In the genomic region with DNA sequence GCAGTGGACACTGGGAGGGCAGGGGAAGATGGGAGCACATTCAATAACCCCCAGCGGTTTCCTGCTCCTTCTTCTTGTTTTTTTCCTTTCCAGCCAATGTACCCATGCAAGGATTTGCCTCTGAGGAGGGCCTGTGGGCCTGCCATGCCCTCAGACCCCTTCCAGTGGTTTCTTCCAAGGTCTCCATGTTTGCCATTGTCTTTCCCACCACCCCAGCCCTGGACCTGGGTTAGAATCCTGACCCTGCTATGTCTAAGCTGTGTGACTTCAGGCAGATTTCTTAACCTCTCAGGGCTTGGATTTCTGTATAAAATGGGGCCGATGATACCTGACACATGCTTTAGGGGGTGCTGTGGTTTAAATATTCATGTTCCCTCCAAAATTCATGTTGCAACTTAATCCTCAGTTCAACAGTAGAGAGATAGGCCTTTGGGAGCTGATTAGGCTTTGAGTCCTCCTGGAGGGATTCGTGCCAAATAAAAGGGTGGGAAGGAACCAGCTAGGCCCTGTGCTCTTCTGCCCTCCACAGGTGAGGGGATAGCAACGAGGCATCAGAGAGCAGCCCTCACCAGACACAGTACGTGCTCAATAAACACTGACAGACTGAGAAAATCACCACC, we compare ENCODE assay signal across 2 cellular contexts.
TF ChIP-seq lines count a peak whose summit lies in the region.

No MANE protein-coding gene starts in this region.

TF ChIP-seq in HepG2, 621 proteins besides CTCF, POLR2A, EP300 and RAD21 (continued from another document and continues in another):
- TF ChIP-seq ZNF160 (CRISPR knock-in tag; IDR thresholded peaks at IDR 0.05): no peak
- TF ChIP-seq MBNL3 (CRISPR knock-in tag; conservative IDR thresholded peaks at IDR 0.05): no peak
- peak; percentile 15 for TF ChIP-seq IKZF4 (CRISPR knock-in tag; IDR thresholded peaks at IDR 0.05; ENCODE audit: borderline replicate concordance, low read depth, not compliant biosample characterization)
- TF ChIP-seq ZNF263 (CRISPR knock-in tag; IDR thresholded peaks at IDR 0.05): no peak
- no peak for TF ChIP-seq RAD51 (IDR thresholded peaks at IDR 0.05; ENCODE audit: borderline replicate concordance)
- TF ChIP-seq ZNF354B (CRISPR knock-in tag; IDR thresholded peaks at IDR 0.05): 0 out of 2 replicates have a peak, but pooled peaks have one; percentile 27
- TF ChIP-seq, protein P1, sequence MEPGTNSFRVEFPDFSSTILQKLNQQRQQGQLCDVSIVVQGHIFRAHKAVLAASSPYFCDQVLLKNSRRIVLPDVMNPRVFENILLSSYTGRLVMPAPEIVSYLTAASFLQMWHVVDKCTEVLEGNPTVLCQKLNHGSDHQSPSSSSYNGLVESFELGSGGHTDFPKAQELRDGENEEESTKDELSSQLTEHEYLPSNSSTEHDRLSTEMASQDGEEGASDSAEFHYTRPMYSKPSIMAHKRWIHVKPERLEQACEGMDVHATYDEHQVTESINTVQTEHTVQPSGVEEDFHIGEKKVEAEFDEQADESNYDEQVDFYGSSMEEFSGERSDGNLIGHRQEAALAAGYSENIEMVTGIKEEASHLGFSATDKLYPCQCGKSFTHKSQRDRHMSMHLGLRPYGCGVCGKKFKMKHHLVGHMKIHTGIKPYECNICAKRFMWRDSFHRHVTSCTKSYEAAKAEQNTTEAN (CRISPR knock-in tag; conservative IDR thresholded peaks at IDR 0.05): no peak
- TF ChIP-seq ZSCAN29 (CRISPR knock-in tag; conservative IDR thresholded peaks at IDR 0.05): 0 out of 2 replicates have a peak, but pooled peaks have one; percentile 0
- TF ChIP-seq MZF1 (CRISPR knock-in tag; IDR thresholded peaks at IDR 0.05; ENCODE audit: borderline replicate concordance): no peak
- TF ChIP-seq ZFP82 (CRISPR knock-in tag; IDR thresholded peaks at IDR 0.05; ENCODE audit: borderline replicate concordance): no peak
- TF ChIP-seq ZMYM3 (CRISPR knock-in tag; IDR thresholded peaks at IDR 0.05): peak; percentile 94
- peak; percentile 43; the same call in 1 of the 2 replicates for TF ChIP-seq ARID2 (CRISPR knock-in tag; IDR thresholded peaks at IDR 0.05; ENCODE audit: borderline replicate concordance)
- no peak for TF ChIP-seq ELF3 (CRISPR knock-in tag; IDR thresholded peaks at IDR 0.05)
- TF ChIP-seq, protein P2, sequence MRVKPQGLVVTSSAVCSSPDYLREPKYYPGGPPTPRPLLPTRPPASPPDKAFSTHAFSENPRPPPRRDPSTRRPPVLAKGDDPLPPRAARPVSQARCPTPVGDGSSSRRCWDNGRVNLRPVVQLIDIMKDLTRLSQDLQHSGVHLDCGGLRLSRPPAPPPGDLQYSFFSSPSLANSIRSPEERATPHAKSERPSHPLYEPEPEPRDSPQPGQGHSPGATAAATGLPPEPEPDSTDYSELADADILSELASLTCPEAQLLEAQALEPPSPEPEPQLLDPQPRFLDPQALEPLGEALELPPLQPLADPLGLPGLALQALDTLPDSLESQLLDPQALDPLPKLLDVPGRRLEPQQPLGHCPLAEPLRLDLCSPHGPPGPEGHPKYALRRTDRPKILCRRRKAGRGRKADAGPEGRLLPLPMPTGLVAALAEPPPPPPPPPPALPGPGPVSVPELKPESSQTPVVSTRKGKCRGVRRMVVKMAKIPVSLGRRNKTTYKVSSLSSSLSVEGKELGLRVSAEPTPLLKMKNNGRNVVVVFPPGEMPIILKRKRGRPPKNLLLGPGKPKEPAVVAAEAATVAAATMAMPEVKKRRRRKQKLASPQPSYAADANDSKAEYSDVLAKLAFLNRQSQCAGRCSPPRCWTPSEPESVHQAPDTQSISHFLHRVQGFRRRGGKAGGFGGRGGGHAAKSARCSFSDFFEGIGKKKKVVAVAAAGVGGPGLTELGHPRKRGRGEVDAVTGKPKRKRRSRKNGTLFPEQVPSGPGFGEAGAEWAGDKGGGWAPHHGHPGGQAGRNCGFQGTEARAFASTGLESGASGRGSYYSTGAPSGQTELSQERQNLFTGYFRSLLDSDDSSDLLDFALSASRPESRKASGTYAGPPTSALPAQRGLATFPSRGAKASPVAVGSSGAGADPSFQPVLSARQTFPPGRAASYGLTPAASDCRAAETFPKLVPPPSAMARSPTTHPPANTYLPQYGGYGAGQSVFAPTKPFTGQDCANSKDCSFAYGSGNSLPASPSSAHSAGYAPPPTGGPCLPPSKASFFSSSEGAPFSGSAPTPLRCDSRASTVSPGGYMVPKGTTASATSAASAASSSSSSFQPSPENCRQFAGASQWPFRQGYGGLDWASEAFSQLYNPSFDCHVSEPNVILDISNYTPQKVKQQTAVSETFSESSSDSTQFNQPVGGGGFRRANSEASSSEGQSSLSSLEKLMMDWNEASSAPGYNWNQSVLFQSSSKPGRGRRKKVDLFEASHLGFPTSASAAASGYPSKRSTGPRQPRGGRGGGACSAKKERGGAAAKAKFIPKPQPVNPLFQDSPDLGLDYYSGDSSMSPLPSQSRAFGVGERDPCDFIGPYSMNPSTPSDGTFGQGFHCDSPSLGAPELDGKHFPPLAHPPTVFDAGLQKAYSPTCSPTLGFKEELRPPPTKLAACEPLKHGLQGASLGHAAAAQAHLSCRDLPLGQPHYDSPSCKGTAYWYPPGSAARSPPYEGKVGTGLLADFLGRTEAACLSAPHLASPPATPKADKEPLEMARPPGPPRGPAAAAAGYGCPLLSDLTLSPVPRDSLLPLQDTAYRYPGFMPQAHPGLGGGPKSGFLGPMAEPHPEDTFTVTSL (CRISPR knock-in tag; IDR thresholded peaks at IDR 0.05; ENCODE audit: borderline replicate concordance): no peak
- TF ChIP-seq ZNF34 (CRISPR knock-in tag; IDR thresholded peaks at IDR 0.05; ENCODE audit: borderline replicate concordance): no peak
- no peak for TF ChIP-seq KDM3A (CRISPR knock-in tag; IDR thresholded peaks at IDR 0.05; ENCODE audit: low read depth)
- TF ChIP-seq ZFP36L2 (CRISPR knock-in tag; IDR thresholded peaks at IDR 0.05): no peak
- TF ChIP-seq WIZ (CRISPR knock-in tag; IDR thresholded peaks at IDR 0.05): 0 out of 2 replicates have a peak, but pooled peaks have one; percentile 34
- TF ChIP-seq, protein P3, sequence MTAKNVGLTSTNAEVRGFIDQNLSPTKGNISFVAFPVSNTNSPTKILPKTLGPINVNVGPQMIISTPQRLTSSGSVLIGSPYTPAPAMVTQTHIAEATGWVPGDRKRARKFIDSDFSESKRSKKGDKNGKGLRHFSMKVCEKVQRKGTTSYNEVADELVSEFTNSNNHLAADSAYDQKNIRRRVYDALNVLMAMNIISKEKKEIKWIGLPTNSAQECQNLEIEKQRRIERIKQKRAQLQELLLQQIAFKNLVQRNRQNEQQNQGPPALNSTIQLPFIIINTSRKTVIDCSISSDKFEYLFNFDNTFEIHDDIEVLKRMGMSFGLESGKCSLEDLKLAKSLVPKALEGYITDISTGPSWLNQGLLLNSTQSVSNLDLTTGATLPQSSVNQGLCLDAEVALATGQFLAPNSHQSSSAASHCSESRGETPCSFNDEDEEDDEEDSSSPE (CRISPR knock-in tag; IDR thresholded peaks at IDR 0.05): 0 out of 2 replicates have a peak, but pooled peaks have one; percentile 44
- 0 out of 2 replicates have a peak, but pooled peaks have one; percentile 11 for TF ChIP-seq ZNF761 (CRISPR knock-in tag; conservative IDR thresholded peaks at IDR 0.05)
- peak; percentile 73 for TF ChIP-seq ZNF501 (CRISPR knock-in tag; IDR thresholded peaks at IDR 0.05)
- no peak for TF ChIP-seq NFYC (CRISPR knock-in tag; IDR thresholded peaks at IDR 0.05)
- no peak for TF ChIP-seq STAT5B (CRISPR knock-in tag; IDR thresholded peaks at IDR 0.05)
- 0 out of 2 replicates have a peak, but pooled peaks have one; percentile 40 for TF ChIP-seq CHD4 (IDR thresholded peaks at IDR 0.05; ENCODE audit: borderline replicate concordance, low read length)
- no peak for TF ChIP-seq TSC22D2 (CRISPR knock-in tag; IDR thresholded peaks at IDR 0.05; ENCODE audit: borderline replicate concordance)
- no peak for TF ChIP-seq ZKSCAN8 (CRISPR knock-in tag; IDR thresholded peaks at IDR 0.05; ENCODE audit: borderline replicate concordance)

TF ChIP-seq in HEK293T, 16 proteins besides CTCF, POLR2A, EP300 and RAD21 (continued from another document):
- TF ChIP-seq, protein P4, sequence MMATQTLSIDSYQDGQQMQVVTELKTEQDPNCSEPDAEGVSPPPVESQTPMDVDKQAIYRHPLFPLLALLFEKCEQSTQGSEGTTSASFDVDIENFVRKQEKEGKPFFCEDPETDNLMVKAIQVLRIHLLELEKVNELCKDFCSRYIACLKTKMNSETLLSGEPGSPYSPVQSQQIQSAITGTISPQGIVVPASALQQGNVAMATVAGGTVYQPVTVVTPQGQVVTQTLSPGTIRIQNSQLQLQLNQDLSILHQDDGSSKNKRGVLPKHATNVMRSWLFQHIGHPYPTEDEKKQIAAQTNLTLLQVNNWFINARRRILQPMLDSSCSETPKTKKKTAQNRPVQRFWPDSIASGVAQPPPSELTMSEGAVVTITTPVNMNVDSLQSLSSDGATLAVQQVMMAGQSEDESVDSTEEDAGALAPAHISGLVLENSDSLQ (IDR thresholded peaks at IDR 0.05): no peak
- TF ChIP-seq NFRKB (IDR thresholded peaks at IDR 0.05) (no peak), ELF4 (IDR thresholded peaks at IDR 0.05) (no peak), BHLHE40 (IDR thresholded peaks at IDR 0.05; ENCODE audit: borderline replicate concordance) (no peak), FOXM1 (IDR thresholded peaks at IDR 0.05; ENCODE audit: borderline replicate concordance) (no peak), ARNT (IDR thresholded peaks at IDR 0.05) (no peak)
